ENCODE assay signal across 1 cellular context in genomic region chr4:123338715-123339114, GRCh38.
TF ChIP-seq lines count a peak whose summit lies in the region.

No MANE protein-coding gene starts in this region.

TF ChIP-seq in HepG2, 621 proteins besides CTCF, POLR2A, EP300 and RAD21:
- no peak for TF ChIP-seq FOXK1 (CRISPR knock-in tag; IDR thresholded peaks at IDR 0.05; ENCODE audit: borderline replicate concordance, low read depth)
- TF ChIP-seq SP140L (CRISPR knock-in tag; IDR thresholded peaks at IDR 0.05; ENCODE audit: borderline replicate concordance): no peak
- no peak for TF ChIP-seq ZBTB4 (CRISPR knock-in tag; IDR thresholded peaks at IDR 0.05; ENCODE audit: borderline replicate concordance)
- no peak for TF ChIP-seq MTA3 (CRISPR knock-in tag; IDR thresholded peaks at IDR 0.05)
- TF ChIP-seq MXI1 (IDR thresholded peaks at IDR 0.05; ENCODE audit: borderline replicate concordance, low read depth, low read length): no peak
- no peak for TF ChIP-seq ZNF605 (CRISPR knock-in tag; IDR thresholded peaks at IDR 0.05)
- no peak for TF ChIP-seq AGO2 (optimal IDR thresholded peaks at IDR 0.05; ENCODE audit: low read depth, low read length)
- TF ChIP-seq KDM5B (CRISPR knock-in tag; IDR thresholded peaks at IDR 0.05; ENCODE audit: borderline replicate concordance): no peak
- TF ChIP-seq ZNF772 (CRISPR knock-in tag; IDR thresholded peaks at IDR 0.05): no peak
- no peak for TF ChIP-seq ZGPAT (CRISPR knock-in tag; IDR thresholded peaks at IDR 0.05)
- TF ChIP-seq HNF4G (IDR thresholded peaks at IDR 0.05; ENCODE audit: borderline replicate concordance, low read depth, low read length): no peak
- no peak for TF ChIP-seq HNF4G (CRISPR knock-in tag; IDR thresholded peaks at IDR 0.05; ENCODE audit: borderline replicate concordance, low read depth)
